ENCODE assay signal across 8 cellular contexts in the genomic region with DNA sequence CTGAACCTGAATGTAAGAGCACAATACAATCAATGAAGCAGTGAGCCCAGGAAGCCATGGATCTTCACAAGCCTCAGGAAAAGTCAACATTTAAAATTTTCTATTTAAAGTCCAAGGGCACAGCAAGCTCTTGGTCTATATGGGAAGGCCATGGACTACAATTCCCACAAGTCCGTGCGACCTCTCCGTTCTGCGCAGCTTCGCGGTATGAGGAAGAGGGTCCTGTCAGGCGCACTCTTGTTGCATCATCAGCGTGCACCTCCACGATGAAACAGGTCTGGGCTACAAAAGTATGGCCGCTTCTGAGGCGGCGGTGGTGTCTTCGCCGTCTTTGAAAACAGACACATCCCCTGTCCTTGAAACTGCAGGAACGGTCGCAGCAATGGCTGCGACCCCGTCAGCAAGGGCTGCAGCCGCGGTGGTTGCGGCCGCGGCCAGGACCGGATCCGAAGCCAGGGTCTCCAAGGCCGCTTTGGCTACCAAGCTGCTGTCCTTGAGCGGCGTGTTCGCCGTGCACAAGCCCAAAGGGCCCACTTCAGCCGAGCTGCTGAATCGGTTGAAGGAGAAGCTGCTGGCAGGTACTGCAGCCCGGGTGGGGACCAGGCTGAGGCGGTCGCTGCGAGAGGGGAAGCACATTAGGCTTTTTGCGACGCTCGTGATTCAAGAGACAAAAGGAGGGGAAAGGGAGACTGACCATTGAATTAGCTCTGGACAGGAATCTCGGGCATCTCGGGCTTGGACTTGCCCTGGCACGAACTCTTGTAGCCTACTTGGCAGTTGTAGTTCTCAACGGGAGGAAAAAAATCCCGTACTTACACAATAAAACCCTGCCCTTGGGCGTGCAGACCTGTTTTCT. TPM values are rescaled to one million over a fixed set of nuclear protein-coding genes. Genes with fewer than 3 reads are reported as not detected.
DNase-seq lines count a peak whose midpoint lies in the region; ATAC-seq and TF ChIP-seq lines count a peak whose summit lies in the region.

TRUB1 (plus strand) TSS at position 234 of the 856 bp plus-strand sequence; CDS start at position 293, 59 bp downstream.

- peaks cover 4% of the 10 kb centered on the region for H3K36me3 Mint-ChIP-seq in activated naive CD4-positive, alpha-beta T cell treated with anti-CD3 and anti-CD28 coated beads, Interleukin-2, amount 50 U/mL, for 24 hours

- H3K27me3 Mint-ChIP-seq in activated naive CD4-positive, alpha-beta T cell treated with anti-CD3 and anti-CD28 coated beads, Interleukin-2, amount 50 U/mL, for 24 hours: no peaks in the 10 kb centered on the region

- TF ChIP-seq POLR2A in testis (IDR thresholded peaks at IDR 0.05): no peak

- H3K4me1 ChIP-seq in testis: peaks cover 10% of the 10 kb centered on the region

- no peaks in the 10 kb centered on the region for H3K27me3 ChIP-seq in GM06990 (replicated peaks; ENCODE audit: control insufficient read depth, insufficient read depth, low read length)
- H3K27me3 ChIP-seq in testis: no peaks in the 10 kb centered on the region

- peaks cover 28% of the 10 kb centered on the region for H3K4me1 Mint-ChIP-seq in activated naive CD4-positive, alpha-beta T cell treated with anti-CD3 and anti-CD28 coated beads, Interleukin-2, amount 50 U/mL, for 24 hours

- peak within 1 kb of the TSS; percentile 81 to 84 for H3K27ac ChIP-seq in testis

- peak within 1 kb of the TSS; percentile 94 for H3K27ac Mint-ChIP-seq in activated naive CD4-positive, alpha-beta T cell treated with anti-CD3 and anti-CD28 coated beads, Interleukin-2, amount 50 U/mL, for 24 hours

- no peaks in the 10 kb centered on the region for H3K9me3 Mint-ChIP-seq in activated naive CD4-positive, alpha-beta T cell treated with anti-CD3 and anti-CD28 coated beads, Interleukin-2, amount 50 U/mL, for 24 hours

- H3K36me3 ChIP-seq in GM06990 (ENCODE audit: control insufficient read depth, insufficient read depth, low read length) (peaks cover 5% of the 10 kb centered on the region), testis (ENCODE audit: low read depth, missing control alignments) (no peaks in the 10 kb centered on the region)

- 0 to 1% methylated on average over 27 to 45 of the region's 45 CpGs for WGBS in testis, 2 donors

- peak; percentile 78 for DNase-seq in GM06990 (ENCODE audit: extremely low read depth, insufficient read length)
- peak; percentile 88 for DNase-seq in NCI-H1092 (lab: John Stamatoyannopoulos, UW)
- DNase-seq in glomerular visceral epithelial cell (ENCODE audit: extremely low spot score): peak; percentile 91
- peak; percentile 76 for DNase-seq in omental fat pad (ENCODE audit: low spot score)
- DNase-seq in testis: peak; percentile 99

- H3K4me3 Mint-ChIP-seq in activated naive CD4-positive, alpha-beta T cell treated with anti-CD3 and anti-CD28 coated beads, Interleukin-2, amount 50 U/mL, for 24 hours: peak within 1 kb of the TSS; percentile 96

- ATAC-seq in HG02588 (IDR thresholded peaks at IDR 0.05; ENCODE audit: unreplicated experiment): peak; percentile 100
- peak; percentile 100 for ATAC-seq in SK-N-SH treated with all-trans-retinoic acid at 6 μM for 48 hours
- peak; percentile 95 for ATAC-seq in omental fat pad (ENCODE audit: low FRiP score)

- intact Hi-C loops in testis (cut with DNase I; ENCODE audit: low total_unique reads): no loop called here

- no peaks in the 10 kb centered on the region for H3K9me3 ChIP-seq in testis

- no peak for TF ChIP-seq CTCF in GM06990 (IDR thresholded peaks at IDR 0.05; ENCODE audit: insufficient read depth, low read length, poor library complexity, severe bottlenecking)
- no peak for TF ChIP-seq CTCF in omental fat pad (IDR thresholded peaks at IDR 0.05)
- TF ChIP-seq CTCF in testis (IDR thresholded peaks at IDR 0.05): no peak

- peak within 1 kb of the TSS; percentile 76 for H3K4me3 ChIP-seq in GM06990 (replicated peaks; ENCODE audit: low read depth, low read length)
- peak within 1 kb of the TSS; percentile 99 to 100 for H3K4me3 ChIP-seq in testis

TF ChIP-seq in SK-N-SH treated with all-trans-retinoic acid at 6 μM for 48 hours, 23 proteins besides CTCF, POLR2A, EP300 and RAD21:
- peak; percentile 61; the same call in 1 of the 2 replicates for TF ChIP-seq ZFP3 (CRISPR knock-in tag; IDR thresholded peaks at IDR 0.05)
- TF ChIP-seq GLIS3 (CRISPR knock-in tag; IDR thresholded peaks at IDR 0.05): no peak
- no peak for TF ChIP-seq TCF4 (CRISPR knock-in tag; IDR thresholded peaks at IDR 0.05; ENCODE audit: borderline replicate concordance)
- TF ChIP-seq, protein P1, sequence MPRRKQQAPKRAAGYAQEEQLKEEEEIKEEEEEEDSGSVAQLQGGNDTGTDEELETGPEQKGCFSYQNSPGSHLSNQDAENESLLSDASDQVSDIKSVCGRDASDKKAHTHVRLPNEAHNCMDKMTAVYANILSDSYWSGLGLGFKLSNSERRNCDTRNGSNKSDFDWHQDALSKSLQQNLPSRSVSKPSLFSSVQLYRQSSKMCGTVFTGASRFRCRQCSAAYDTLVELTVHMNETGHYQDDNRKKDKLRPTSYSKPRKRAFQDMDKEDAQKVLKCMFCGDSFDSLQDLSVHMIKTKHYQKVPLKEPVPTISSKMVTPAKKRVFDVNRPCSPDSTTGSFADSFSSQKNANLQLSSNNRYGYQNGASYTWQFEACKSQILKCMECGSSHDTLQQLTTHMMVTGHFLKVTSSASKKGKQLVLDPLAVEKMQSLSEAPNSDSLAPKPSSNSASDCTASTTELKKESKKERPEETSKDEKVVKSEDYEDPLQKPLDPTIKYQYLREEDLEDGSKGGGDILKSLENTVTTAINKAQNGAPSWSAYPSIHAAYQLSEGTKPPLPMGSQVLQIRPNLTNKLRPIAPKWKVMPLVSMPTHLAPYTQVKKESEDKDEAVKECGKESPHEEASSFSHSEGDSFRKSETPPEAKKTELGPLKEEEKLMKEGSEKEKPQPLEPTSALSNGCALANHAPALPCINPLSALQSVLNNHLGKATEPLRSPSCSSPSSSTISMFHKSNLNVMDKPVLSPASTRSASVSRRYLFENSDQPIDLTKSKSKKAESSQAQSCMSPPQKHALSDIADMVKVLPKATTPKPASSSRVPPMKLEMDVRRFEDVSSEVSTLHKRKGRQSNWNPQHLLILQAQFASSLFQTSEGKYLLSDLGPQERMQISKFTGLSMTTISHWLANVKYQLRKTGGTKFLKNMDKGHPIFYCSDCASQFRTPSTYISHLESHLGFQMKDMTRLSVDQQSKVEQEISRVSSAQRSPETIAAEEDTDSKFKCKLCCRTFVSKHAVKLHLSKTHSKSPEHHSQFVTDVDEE (CRISPR knock-in tag; IDR thresholded peaks at IDR 0.05): no peak
- no peak for TF ChIP-seq TOX (CRISPR knock-in tag; IDR thresholded peaks at IDR 0.05; ENCODE audit: borderline replicate concordance)
- no peak for TF ChIP-seq ZNF8 (CRISPR knock-in tag; IDR thresholded peaks at IDR 0.05)

RNA-seq across cellular contexts. Expression of gene TRUB1, which starts in this region (rescaled TPM):
- total RNA-seq in omental fat pad: 10 to 100 TPM; 10.2 to 15.4 (median 12.7) TPM
- total RNA-seq in testis: 10 to 100 TPM; 43.5 to 44.5 TPM
- polyA plus RNA-seq in testis (ENCODE audit: insufficient read depth, low read depth, low replicate concordance): 33.5 TPM

Comparison
In these comparisons a context has a peak if more than half of its experiments do, and no peak if none do; other contexts are left out.
1. Peak in every context shown above with its lines: DNase-seq, ATAC-seq, H3K4me3 ChIP-seq and H3K27ac ChIP-seq.